1 cellular context compared by ENCODE assay signal in genomic region chr17:57948555-57949420, GRCh38.
TF ChIP-seq lines count a peak whose summit lies in the region.

No MANE protein-coding gene starts in this region.

TF ChIP-seq in HepG2, 621 proteins besides CTCF, POLR2A, EP300 and RAD21 (continued from another document and continues in another):
- 0 out of 2 replicates have a peak, but pooled peaks have one; percentile 23 for TF ChIP-seq ZNF776 (CRISPR knock-in tag; IDR thresholded peaks at IDR 0.05)
- peak; percentile 29; the same call in 1 of the 2 replicates for TF ChIP-seq ZNF7 (CRISPR knock-in tag; IDR thresholded peaks at IDR 0.05)
- no peak for TF ChIP-seq ZNF562 (CRISPR knock-in tag; IDR thresholded peaks at IDR 0.05; ENCODE audit: borderline replicate concordance)
- TF ChIP-seq AHDC1 (CRISPR knock-in tag; IDR thresholded peaks at IDR 0.05; ENCODE audit: borderline replicate concordance): 0 out of 2 replicates have a peak, but pooled peaks have one; percentile 18
- peak; percentile 80 for TF ChIP-seq HNF4A (CRISPR knock-in tag; IDR thresholded peaks at IDR 0.05)
- TF ChIP-seq NFYB (CRISPR knock-in tag; IDR thresholded peaks at IDR 0.05): no peak
- TF ChIP-seq ZNF75D (CRISPR knock-in tag; IDR thresholded peaks at IDR 0.05; ENCODE audit: borderline replicate concordance): no peak
- 0 out of 2 replicates have a peak, but pooled peaks have one; percentile 61 for TF ChIP-seq ZNF136 (CRISPR knock-in tag; IDR thresholded peaks at IDR 0.05; ENCODE audit: low read depth)
- no peak for TF ChIP-seq HOXA9 (CRISPR knock-in tag; IDR thresholded peaks at IDR 0.05; ENCODE audit: borderline replicate concordance)
- no peak for TF ChIP-seq CBX2 (IDR thresholded peaks at IDR 0.05; ENCODE audit: low read depth, low read length)
- TF ChIP-seq CBX2 (CRISPR knock-in tag; IDR thresholded peaks at IDR 0.05; ENCODE audit: low read depth): no peak
- peak; percentile 43; the same call in 1 of the 2 replicates for TF ChIP-seq ZNF788 (CRISPR knock-in tag; IDR thresholded peaks at IDR 0.05; ENCODE audit: borderline replicate concordance)
- TF ChIP-seq NR2C2 (CRISPR knock-in tag; IDR thresholded peaks at IDR 0.05; ENCODE audit: borderline replicate concordance): peak; percentile 23; the same call in 1 of the 2 replicates
- peak; percentile 20 for TF ChIP-seq TEAD3 (CRISPR knock-in tag; optimal IDR thresholded peaks at IDR 0.05; ENCODE audit: borderline replicate concordance)
- TF ChIP-seq, protein P1, sequence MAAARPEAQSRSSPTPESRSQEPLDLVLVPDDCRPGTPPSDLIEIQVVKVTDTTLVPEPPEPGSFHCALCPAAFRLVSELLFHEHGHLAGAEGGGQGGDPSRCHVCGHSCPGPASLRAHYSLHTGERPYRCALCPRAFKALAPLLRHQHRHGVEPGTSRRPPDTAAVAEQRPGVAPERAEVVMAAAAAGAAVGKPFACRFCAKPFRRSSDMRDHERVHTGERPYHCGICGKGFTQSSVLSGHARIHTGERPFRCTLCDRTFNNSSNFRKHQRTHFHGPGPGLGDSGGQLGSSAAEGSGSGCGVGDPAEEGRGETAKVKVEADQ (CRISPR knock-in tag; IDR thresholded peaks at IDR 0.05; ENCODE audit: borderline replicate concordance): 0 out of 2 replicates have a peak, but pooled peaks have one; percentile 38
- no peak for TF ChIP-seq ELF4 (CRISPR knock-in tag; IDR thresholded peaks at IDR 0.05; ENCODE audit: borderline replicate concordance)
- TF ChIP-seq ZNF331 (CRISPR knock-in tag; IDR thresholded peaks at IDR 0.05): 0 out of 2 replicates have a peak, but pooled peaks have one; percentile 19
- TF ChIP-seq ZFP36L2 (CRISPR knock-in tag; IDR thresholded peaks at IDR 0.05): no peak
- 0 out of 2 replicates have a peak, but pooled peaks have one; percentile 25 for TF ChIP-seq ZNF878 (CRISPR knock-in tag; IDR thresholded peaks at IDR 0.05)
- TF ChIP-seq GLI4 (CRISPR knock-in tag; IDR thresholded peaks at IDR 0.05; ENCODE audit: borderline replicate concordance): 0 out of 2 replicates have a peak, but pooled peaks have one; percentile 56
- 0 out of 2 replicates have a peak, but pooled peaks have one; percentile 16 for TF ChIP-seq BCL6 (CRISPR knock-in tag; IDR thresholded peaks at IDR 0.05)
- TF ChIP-seq, protein P2, sequence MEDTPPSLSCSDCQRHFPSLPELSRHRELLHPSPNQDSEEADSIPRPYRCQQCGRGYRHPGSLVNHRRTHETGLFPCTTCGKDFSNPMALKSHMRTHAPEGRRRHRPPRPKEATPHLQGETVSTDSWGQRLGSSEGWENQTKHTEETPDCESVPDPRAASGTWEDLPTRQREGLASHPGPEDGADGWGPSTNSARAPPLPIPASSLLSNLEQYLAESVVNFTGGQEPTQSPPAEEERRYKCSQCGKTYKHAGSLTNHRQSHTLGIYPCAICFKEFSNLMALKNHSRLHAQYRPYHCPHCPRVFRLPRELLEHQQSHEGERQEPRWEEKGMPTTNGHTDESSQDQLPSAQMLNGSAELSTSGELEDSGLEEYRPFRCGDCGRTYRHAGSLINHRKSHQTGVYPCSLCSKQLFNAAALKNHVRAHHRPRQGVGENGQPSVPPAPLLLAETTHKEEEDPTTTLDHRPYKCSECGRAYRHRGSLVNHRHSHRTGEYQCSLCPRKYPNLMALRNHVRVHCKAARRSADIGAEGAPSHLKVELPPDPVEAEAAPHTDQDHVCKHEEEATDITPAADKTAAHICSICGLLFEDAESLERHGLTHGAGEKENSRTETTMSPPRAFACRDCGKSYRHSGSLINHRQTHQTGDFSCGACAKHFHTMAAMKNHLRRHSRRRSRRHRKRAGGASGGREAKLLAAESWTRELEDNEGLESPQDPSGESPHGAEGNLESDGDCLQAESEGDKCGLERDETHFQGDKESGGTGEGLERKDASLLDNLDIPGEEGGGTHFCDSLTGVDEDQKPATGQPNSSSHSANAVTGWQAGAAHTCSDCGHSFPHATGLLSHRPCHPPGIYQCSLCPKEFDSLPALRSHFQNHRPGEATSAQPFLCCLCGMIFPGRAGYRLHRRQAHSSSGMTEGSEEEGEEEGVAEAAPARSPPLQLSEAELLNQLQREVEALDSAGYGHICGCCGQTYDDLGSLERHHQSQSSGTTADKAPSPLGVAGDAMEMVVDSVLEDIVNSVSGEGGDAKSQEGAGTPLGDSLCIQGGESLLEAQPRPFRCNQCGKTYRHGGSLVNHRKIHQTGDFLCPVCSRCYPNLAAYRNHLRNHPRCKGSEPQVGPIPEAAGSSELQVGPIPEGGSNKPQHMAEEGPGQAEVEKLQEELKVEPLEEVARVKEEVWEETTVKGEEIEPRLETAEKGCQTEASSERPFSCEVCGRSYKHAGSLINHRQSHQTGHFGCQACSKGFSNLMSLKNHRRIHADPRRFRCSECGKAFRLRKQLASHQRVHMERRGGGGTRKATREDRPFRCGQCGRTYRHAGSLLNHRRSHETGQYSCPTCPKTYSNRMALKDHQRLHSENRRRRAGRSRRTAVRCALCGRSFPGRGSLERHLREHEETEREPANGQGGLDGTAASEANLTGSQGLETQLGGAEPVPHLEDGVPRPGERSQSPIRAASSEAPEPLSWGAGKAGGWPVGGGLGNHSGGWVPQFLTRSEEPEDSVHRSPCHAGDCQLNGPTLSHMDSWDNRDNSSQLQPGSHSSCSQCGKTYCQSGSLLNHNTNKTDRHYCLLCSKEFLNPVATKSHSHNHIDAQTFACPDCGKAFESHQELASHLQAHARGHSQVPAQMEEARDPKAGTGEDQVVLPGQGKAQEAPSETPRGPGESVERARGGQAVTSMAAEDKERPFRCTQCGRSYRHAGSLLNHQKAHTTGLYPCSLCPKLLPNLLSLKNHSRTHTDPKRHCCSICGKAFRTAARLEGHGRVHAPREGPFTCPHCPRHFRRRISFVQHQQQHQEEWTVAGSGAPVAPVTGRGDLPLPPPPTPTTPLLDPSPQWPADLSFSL (CRISPR knock-in tag; IDR thresholded peaks at IDR 0.05): no peak
- TF ChIP-seq KLF13 (CRISPR knock-in tag; IDR thresholded peaks at IDR 0.05): no peak
- TF ChIP-seq ELF1 (CRISPR knock-in tag; IDR thresholded peaks at IDR 0.05): no peak
- peak; percentile 44; the same call in 1 of the 2 replicates for TF ChIP-seq PITX1 (CRISPR knock-in tag; IDR thresholded peaks at IDR 0.05)
- TF ChIP-seq ZNF589 (CRISPR knock-in tag; conservative IDR thresholded peaks at IDR 0.05): no peak
- TF ChIP-seq CCDC6 (CRISPR knock-in tag; IDR thresholded peaks at IDR 0.05): 0 out of 2 replicates have a peak, but pooled peaks have one; percentile 31
- no peak for TF ChIP-seq JUN (CRISPR knock-in tag; IDR thresholded peaks at IDR 0.05)
- peak; percentile 77; the same call in 1 of the 2 replicates for TF ChIP-seq HNF4G (IDR thresholded peaks at IDR 0.05; ENCODE audit: borderline replicate concordance, low read depth, low read length)
- TF ChIP-seq HNF4G (CRISPR knock-in tag; IDR thresholded peaks at IDR 0.05; ENCODE audit: borderline replicate concordance, low read depth): no peak
- TF ChIP-seq ZBTB38 (CRISPR knock-in tag; IDR thresholded peaks at IDR 0.05): 0 out of 2 replicates have a peak, but pooled peaks have one; percentile 21
- peak; percentile 62; the same call in 1 of the 2 replicates for TF ChIP-seq IRF9 (CRISPR knock-in tag; IDR thresholded peaks at IDR 0.05; ENCODE audit: borderline replicate concordance)
- no peak for TF ChIP-seq ZSCAN21 (CRISPR knock-in tag; IDR thresholded peaks at IDR 0.05; ENCODE audit: borderline replicate concordance)
- no peak for TF ChIP-seq ZNF441 (CRISPR knock-in tag; IDR thresholded peaks at IDR 0.05; ENCODE audit: borderline replicate concordance)
- TF ChIP-seq KDM5B (CRISPR knock-in tag; IDR thresholded peaks at IDR 0.05; ENCODE audit: borderline replicate concordance): peak; percentile 39; the same call in 1 of the 2 replicates
- TF ChIP-seq KDM2A (CRISPR knock-in tag; IDR thresholded peaks at IDR 0.05; ENCODE audit: borderline replicate concordance, low read depth): no peak
- 0 out of 2 replicates have a peak, but pooled peaks have one; percentile 23 for TF ChIP-seq HDAC2 (CRISPR knock-in tag; IDR thresholded peaks at IDR 0.05)
- TF ChIP-seq, protein P3, sequence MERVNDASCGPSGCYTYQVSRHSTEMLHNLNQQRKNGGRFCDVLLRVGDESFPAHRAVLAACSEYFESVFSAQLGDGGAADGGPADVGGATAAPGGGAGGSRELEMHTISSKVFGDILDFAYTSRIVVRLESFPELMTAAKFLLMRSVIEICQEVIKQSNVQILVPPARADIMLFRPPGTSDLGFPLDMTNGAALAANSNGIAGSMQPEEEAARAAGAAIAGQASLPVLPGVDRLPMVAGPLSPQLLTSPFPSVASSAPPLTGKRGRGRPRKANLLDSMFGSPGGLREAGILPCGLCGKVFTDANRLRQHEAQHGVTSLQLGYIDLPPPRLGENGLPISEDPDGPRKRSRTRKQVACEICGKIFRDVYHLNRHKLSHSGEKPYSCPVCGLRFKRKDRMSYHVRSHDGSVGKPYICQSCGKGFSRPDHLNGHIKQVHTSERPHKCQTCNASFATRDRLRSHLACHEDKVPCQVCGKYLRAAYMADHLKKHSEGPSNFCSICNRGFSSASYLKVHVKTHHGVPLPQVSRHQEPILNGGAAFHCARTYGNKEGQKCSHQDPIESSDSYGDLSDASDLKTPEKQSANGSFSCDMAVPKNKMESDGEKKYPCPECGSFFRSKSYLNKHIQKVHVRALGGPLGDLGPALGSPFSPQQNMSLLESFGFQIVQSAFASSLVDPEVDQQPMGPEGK (CRISPR knock-in tag; IDR thresholded peaks at IDR 0.05): peak; percentile 51
- TF ChIP-seq ZSCAN20 (CRISPR knock-in tag; IDR thresholded peaks at IDR 0.05; ENCODE audit: borderline replicate concordance): no peak
- TF ChIP-seq, protein P4, sequence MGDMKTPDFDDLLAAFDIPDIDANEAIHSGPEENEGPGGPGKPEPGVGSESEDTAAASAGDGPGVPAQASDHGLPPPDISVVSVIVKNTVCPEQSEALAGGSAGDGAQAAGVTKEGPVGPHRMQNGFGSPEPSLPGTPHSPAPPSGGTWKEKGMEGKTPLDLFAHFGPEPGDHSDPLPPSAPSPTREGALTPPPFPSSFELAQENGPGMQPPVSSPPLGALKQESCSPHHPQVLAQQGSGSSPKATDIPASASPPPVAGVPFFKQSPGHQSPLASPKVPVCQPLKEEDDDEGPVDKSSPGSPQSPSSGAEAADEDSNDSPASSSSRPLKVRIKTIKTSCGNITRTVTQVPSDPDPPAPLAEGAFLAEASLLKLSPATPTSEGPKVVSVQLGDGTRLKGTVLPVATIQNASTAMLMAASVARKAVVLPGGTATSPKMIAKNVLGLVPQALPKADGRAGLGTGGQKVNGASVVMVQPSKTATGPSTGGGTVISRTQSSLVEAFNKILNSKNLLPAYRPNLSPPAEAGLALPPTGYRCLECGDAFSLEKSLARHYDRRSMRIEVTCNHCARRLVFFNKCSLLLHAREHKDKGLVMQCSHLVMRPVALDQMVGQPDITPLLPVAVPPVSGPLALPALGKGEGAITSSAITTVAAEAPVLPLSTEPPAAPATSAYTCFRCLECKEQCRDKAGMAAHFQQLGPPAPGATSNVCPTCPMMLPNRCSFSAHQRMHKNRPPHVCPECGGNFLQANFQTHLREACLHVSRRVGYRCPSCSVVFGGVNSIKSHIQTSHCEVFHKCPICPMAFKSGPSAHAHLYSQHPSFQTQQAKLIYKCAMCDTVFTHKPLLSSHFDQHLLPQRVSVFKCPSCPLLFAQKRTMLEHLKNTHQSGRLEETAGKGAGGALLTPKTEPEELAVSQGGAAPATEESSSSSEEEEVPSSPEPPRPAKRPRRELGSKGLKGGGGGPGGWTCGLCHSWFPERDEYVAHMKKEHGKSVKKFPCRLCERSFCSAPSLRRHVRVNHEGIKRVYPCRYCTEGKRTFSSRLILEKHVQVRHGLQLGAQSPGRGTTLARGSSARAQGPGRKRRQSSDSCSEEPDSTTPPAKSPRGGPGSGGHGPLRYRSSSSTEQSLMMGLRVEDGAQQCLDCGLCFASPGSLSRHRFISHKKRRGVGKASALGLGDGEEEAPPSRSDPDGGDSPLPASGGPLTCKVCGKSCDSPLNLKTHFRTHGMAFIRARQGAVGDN (CRISPR knock-in tag; IDR thresholded peaks at IDR 0.05): peak; percentile 21; the same call in 1 of the 2 replicates
- no peak for TF ChIP-seq RELA (CRISPR knock-in tag; IDR thresholded peaks at IDR 0.05)
- TF ChIP-seq ZNF605 (CRISPR knock-in tag; IDR thresholded peaks at IDR 0.05): no peak
- peak; percentile 42; the same call in 1 of the 2 replicates for TF ChIP-seq NCOR1 (IDR thresholded peaks at IDR 0.05; ENCODE audit: borderline replicate concordance, low read length)
- no peak for TF ChIP-seq NR2F6 (IDR thresholded peaks at IDR 0.05)
- TF ChIP-seq NR2F6 (CRISPR knock-in tag; IDR thresholded peaks at IDR 0.05): 0 out of 2 replicates have a peak, but pooled peaks have one; percentile 48
